Comparison of ENCODE assay signal across 28 cellular contexts in genomic region chr7:143429770-143430698, GRCh38. TPM values are rescaled to one million over a fixed set of nuclear protein-coding genes. Genes with fewer than 3 reads are reported as not detected.
DNase-seq lines count a peak whose midpoint lies in the region; ATAC-seq, FAIRE-seq and TF ChIP-seq lines count a peak whose summit lies in the region.
"Had no signal": no experiment of that assay in that cellular context is flagged by ENCODE, and none has a peak within 500 bp of the region (broad histone marks: within the 10 kb centered on the region; RNA-seq: fewer than 3 reads in every experiment).

No MANE protein-coding gene starts in this region.

- dilution Hi-C loops in keratinocyte (cut with MboI; ENCODE audit: extremely low pct_ligation_motif_present, low sequenced_read_pairs), result no loop called here

- H3K27ac Mint-ChIP-seq in dendritic cell treated with granulocyte-macrophage colony-stimulating factor and Interleukin-4, amounts not matched to agents 40 ng/mL and 50 ng/mL, for 4 days, result peak overlapping the region; percentile 74
- H3K27ac Mint-ChIP-seq: activated CD8-positive, alpha-beta T cell treated with anti-CD3 and anti-CD28 coated beads, Interleukin-2, amount 10 ng/mL, durations not matched to agents 7 days and 5 days; activated naive CD4-positive, alpha-beta T cell treated with anti-CD3 and anti-CD28 coated beads, Interleukin-2, amount 10 ng/mL, durations not matched to agents 7 days and 5 days; activated T-cell treated with anti-CD3 and anti-CD28 coated beads, Interleukin-2, amount 50 U/mL, for 24 hours; CD4-positive, alpha-beta T cell; endodermal cell had no signal

- H3K27ac ChIP-seq in PC-3 (ENCODE audit: low read length) (peak overlapping the region; percentile 56), keratinocyte (ENCODE audit: control insufficient read depth, insufficient read depth, low read length) (peak overlapping the region; percentile 94)
- H3K27ac ChIP-seq: PC-9, SJSA1, thoracic aorta had no signal

- H3K36me3 Mint-ChIP-seq in dendritic cell treated with granulocyte-macrophage colony-stimulating factor and Interleukin-4, amounts not matched to agents 40 ng/mL and 50 ng/mL, for 4 days (ENCODE audit: low read depth), result no peaks in the 10 kb centered on the region
- H3K36me3 Mint-ChIP-seq: activated naive CD4-positive, alpha-beta T cell treated with anti-CD3 and anti-CD28 coated beads, Interleukin-2, amount 10 ng/mL, durations not matched to agents 7 days and 5 days had no signal

- intact Hi-C loops in PC-3 (cut with micrococcal nuclease), result loop anchor here (5.0 kb wide), 1 partner anchor 42 kb away; no protein-coding TSS in a partner anchor
- intact Hi-C loops in dendritic cell treated with granulocyte-macrophage colony-stimulating factor and Interleukin-4, amounts not matched to agents 40 ng/mL and 50 ng/mL, for 4 days (cut with micrococcal nuclease), result no loop called here

- H2AFZ ChIP-seq in PC-3 (ENCODE audit: low read length) (peak overlapping the region; percentile 41), keratinocyte (ENCODE audit: control insufficient read depth, low read length) (peak overlapping the region; percentile 89)
- H2AFZ ChIP-seq: PC-9 had no signal

- H3K27me3 ChIP-seq in PC-3 (ENCODE audit: low read length) (no peaks in the 10 kb centered on the region), keratinocyte (ENCODE audit: control insufficient read depth, extremely low read depth, insufficient read depth, low read length) (no peaks in the 10 kb centered on the region), MG63 (no peaks in the 10 kb centered on the region)

- no peak for TF ChIP-seq CTCF in PC-3 (conservative IDR thresholded peaks at IDR 0.05; ENCODE audit: low read depth, low read length)
- no peak for TF ChIP-seq CTCF in keratinocyte (optimal IDR thresholded peaks at IDR 0.05 in 1 of 3, IDR thresholded peaks at IDR 0.05 in 1 of 3, conservative IDR thresholded peaks at IDR 0.05 in 1 of 3; ENCODE audit: extremely low read depth in 1 of 3, insufficient read depth in 2 of 3, low read length in 3 of 3)

- H3K9me3 Mint-ChIP-seq in dendritic cell treated with granulocyte-macrophage colony-stimulating factor and Interleukin-4, amounts not matched to agents 40 ng/mL and 50 ng/mL, for 4 days, result no peaks in the 10 kb centered on the region
- H3K9me3 Mint-ChIP-seq: activated naive CD4-positive, alpha-beta T cell treated with anti-CD3 and anti-CD28 coated beads, Interleukin-2, amount 10 ng/mL, durations not matched to agents 7 days and 5 days; activated T-cell treated with anti-CD3 and anti-CD28 coated beads, Interleukin-2, amount 50 U/mL, for 24 hours; CD4-positive, alpha-beta T cell had no signal

- H3F3A ChIP-seq in PC-3 (ENCODE audit: low read length, unreplicated experiment), result no peaks in the 10 kb centered on the region

- no peaks in the 10 kb centered on the region for H3K36me3 ChIP-seq in PC-3 (ENCODE audit: low read depth, low read length)
- H3K36me3 ChIP-seq in keratinocyte (ENCODE audit: control insufficient read depth in 2 of 2, extremely low read depth in 1 of 2, insufficient read depth in 2 of 2, low read length in 2 of 2), result no peaks in the 10 kb centered on the region
- H3K36me3 ChIP-seq in MG63, result no peaks in the 10 kb centered on the region
- H3K36me3 ChIP-seq: SJSA1, thoracic aorta had no signal

- peaks cover 25% of the 10 kb centered on the region for H3K4me1 ChIP-seq in PC-3 (ENCODE audit: insufficient read depth, low read length)
- H3K4me1 ChIP-seq in keratinocyte (ENCODE audit: control insufficient read depth, extremely low read depth, insufficient read depth, low read length), result peaks cover 29% of the 10 kb centered on the region
- H3K4me1 ChIP-seq: SJSA1 had no signal

- peaks cover 21% of the 10 kb centered on the region for H3K4me1 Mint-ChIP-seq in dendritic cell treated with granulocyte-macrophage colony-stimulating factor and Interleukin-4, amounts not matched to agents 40 ng/mL and 50 ng/mL, for 4 days (ENCODE audit: low read depth)
- H3K4me1 Mint-ChIP-seq: endodermal cell had no signal

- H3K9me1 ChIP-seq in keratinocyte (ENCODE audit: control insufficient read depth, extremely low read depth, insufficient read depth, low read length), result no peaks in the 10 kb centered on the region

- peak overlapping the region; percentile 57 for H3K4me2 ChIP-seq in PC-3 (ENCODE audit: low read length)
- H3K4me2 ChIP-seq in keratinocyte (ENCODE audit: control insufficient read depth, extremely low read depth, insufficient read depth, low read depth, low read length), result peak overlapping the region; percentile 71
- H3K4me2 ChIP-seq: PC-9 had no signal

- H3K9ac ChIP-seq in PC-3 (ENCODE audit: low read length), result peak overlapping the region; percentile 13; the same call in 1 of the 2 replicates
- H3K9ac ChIP-seq in keratinocyte (ENCODE audit: control insufficient read depth, extremely low read depth, insufficient read depth, low read length), result peak overlapping the region; percentile 65

- no peaks in the 10 kb centered on the region for H3K27me3 Mint-ChIP-seq in dendritic cell treated with granulocyte-macrophage colony-stimulating factor and Interleukin-4, amounts not matched to agents 40 ng/mL and 50 ng/mL, for 4 days
- H3K27me3 Mint-ChIP-seq: activated T-cell treated with anti-CD3 and anti-CD28 coated beads, Interleukin-2, amount 50 U/mL, for 24 hours; CD4-positive, alpha-beta T cell had no signal

- H3K79me2 ChIP-seq in PC-3 (ENCODE audit: low read length), result no peaks in the 10 kb centered on the region
- no peaks in the 10 kb centered on the region for H3K79me2 ChIP-seq in keratinocyte (ENCODE audit: control insufficient read depth, insufficient read depth, low read length)

- H3K9me3 ChIP-seq in PC-3 (ENCODE audit: low read length) (no peaks in the 10 kb centered on the region), keratinocyte (ENCODE audit: control insufficient read depth, low read depth, low read length) (no peaks in the 10 kb centered on the region), MG63 (no peaks in the 10 kb centered on the region)
- H3K9me3 ChIP-seq: SJSA1, thoracic aorta had no signal

- peak overlapping the region; percentile 33; the same call in 1 of the 2 replicates for H3K4me3 ChIP-seq in PC-3 (ENCODE audit: low read length)
- H3K4me3 ChIP-seq in keratinocyte (ENCODE audit: control insufficient read depth in 2 of 3, extremely low read depth in 1 of 3, insufficient read depth in 2 of 3, low read depth in 1 of 3, low read length in 3 of 3), result peak overlapping the region; percentile 16 to 56 (median 47)
- no peak overlapping the region for H3K4me3 ChIP-seq in MG63
- H3K4me3 ChIP-seq: PC-9, SJSA1, thoracic aorta had no signal

- CTCF ChIA-PET in PC-3 (lab: Charles Lee), result no interaction called here

- FAIRE-seq in keratinocyte (lab: Jason Lieb, UNC), result peak; percentile 87

- peak; percentile 43 for DNase-seq in EH (ENCODE audit: low read depth)
- DNase-seq in PC-3, result peak; percentile 55
- DNase-seq in keratinocyte (ENCODE audit: low read depth, low spot score), result peak; percentile 65
- no peak for DNase-seq in MG63
- no peak for DNase-seq in GDM1 (lab: John Stamatoyannopoulos, UW)
- DNase-seq in activated CD4-positive, CD25-positive, alpha-beta regulatory T cell (lab: John Stamatoyannopoulos, UW), result no peak
- no peak for DNase-seq in glomerular visceral epithelial cell (ENCODE audit: extremely low spot score)
- DNase-seq: activated CD8-positive, alpha-beta T cell treated with anti-CD3 and anti-CD28 coated beads, Interleukin-2, amount 10 ng/mL, durations not matched to agents 7 days and 5 days; activated naive CD4-positive, alpha-beta T cell treated with anti-CD3 and anti-CD28 coated beads, Interleukin-2, amount 10 ng/mL, durations not matched to agents 7 days and 5 days; activated T-cell treated with anti-CD3 and anti-CD28 coated beads, Interleukin-2, amount 50 U/mL, for 24 hours; CD4-positive, alpha-beta T cell; DMS53; endodermal cell; Kasumi-1; left ventricle myocardium superior; NCI-H1436; NCI-H2171 treated with DMSO at 0.1 percent for 48 hours; NCI-H748 treated with DMSO at 0.1 percent for 48 hours; T-helper 9 cell had no signal

- BruUV-seq in PC-3 (replicated peaks; lab: Mats Ljungman, UMichigan), result TSS peak; percentile 20

- ATAC-seq in PC-3, result peak; percentile 77
- ATAC-seq: activated CD8-positive, alpha-beta T cell treated with anti-CD3 and anti-CD28 coated beads, Interleukin-2, amount 10 ng/mL, durations not matched to agents 7 days and 5 days; left ventricle myocardium superior had no signal

- no peaks in the 10 kb centered on the region for H3K9me2 ChIP-seq in PC-3 (replicated peaks; ENCODE audit: low read length)

- no peak overlapping the region for H3K4me3 Mint-ChIP-seq in dendritic cell treated with granulocyte-macrophage colony-stimulating factor and Interleukin-4, amounts not matched to agents 40 ng/mL and 50 ng/mL, for 4 days
- H3K4me3 Mint-ChIP-seq: activated CD8-positive, alpha-beta T cell treated with anti-CD3 and anti-CD28 coated beads, Interleukin-2, amount 10 ng/mL, durations not matched to agents 7 days and 5 days; activated naive CD4-positive, alpha-beta T cell treated with anti-CD3 and anti-CD28 coated beads, Interleukin-2, amount 10 ng/mL, durations not matched to agents 7 days and 5 days; activated T-cell treated with anti-CD3 and anti-CD28 coated beads, Interleukin-2, amount 50 U/mL, for 24 hours; CD4-positive, alpha-beta T cell; endodermal cell had no signal

- H4K20me1 ChIP-seq in PC-3 (ENCODE audit: low read length) (no peaks in the 10 kb centered on the region), keratinocyte (ENCODE audit: control insufficient read depth, extremely low read depth, insufficient read depth, low read length) (no peaks in the 10 kb centered on the region)

- POLR2A ChIA-PET in PC-3 (lab: Charles Lee; ENCODE audit: unreplicated experiment), result no interaction called here

RNA-seq across cellular contexts. Expression of gene TAS2R60, which starts 13.2 kb away (rescaled TPM):
- total RNA-seq in PC-3 (2014; rRNA removed), result not detected in 2 replicates
- 0.08 to 0.20 TPM (median 0.17 TPM) in 3 replicates for polyA plus RNA-seq in keratinocyte
- polyA plus RNA-seq in keratinocyte (2011; ENCODE audit: low read depth), result not detected
- not detected in 2 replicates for polyA plus RNA-seq in keratinocyte (2011; cell fraction: cytosol; rRNA removed)
- polyA plus RNA-seq in keratinocyte (2011; cell fraction: nucleus; rRNA removed), result 0.27 and 0.56 TPM in 2 replicates
- polyA plus RNA-seq in keratinocyte (2012; ENCODE audit: low replicate concordance), result 0.18 TPM in 1 of 2 replicates, not detected in the other
- 0.63 to 2.3 TPM in 2 of 3 replicates, not detected in the other for polyA minus RNA-seq in keratinocyte
- polyA minus RNA-seq in keratinocyte (2011; cell fraction: cytosol; rRNA and poly(A)+ RNA removed), result not detected
- 1.4 and 3.3 TPM in 2 replicates for polyA minus RNA-seq in keratinocyte (2011; cell fraction: nucleus; rRNA and poly(A)+ RNA removed)
- not detected in 2 replicates for total RNA-seq in MG63 (2014; rRNA removed; shearing (Covaris generic); ENCODE audit: low replicate concordance)
- total RNA-seq: chondrocyte, glomerular endothelial cell, HT-29, left ventricle myocardium superior, mucosa of gallbladder, PC-9, renal cortical epithelial cell, SJSA1 had no signal

RNA-seq across cellular contexts. Expression of gene EPHA1, which starts 21.4 kb away (rescaled TPM):
- 43.9 and 46.4 TPM in 2 replicates for total RNA-seq in PC-3 (2014; rRNA removed)
- 24.6 to 37.1 TPM (median 31.9 TPM) in 3 replicates for polyA plus RNA-seq in keratinocyte
- polyA plus RNA-seq in keratinocyte (2011; ENCODE audit: low read depth), result 20.1 TPM
- 9.5 and 11.8 TPM in 2 replicates for polyA plus RNA-seq in keratinocyte (2011; cell fraction: cytosol; rRNA removed)
- polyA plus RNA-seq in keratinocyte (2011; cell fraction: nucleus; rRNA removed), result 51.7 and 60.6 TPM in 2 replicates
- polyA plus RNA-seq in keratinocyte (2012; ENCODE audit: low replicate concordance), result 23.0 and 34.4 TPM in 2 replicates
- polyA minus RNA-seq in keratinocyte, result 44.3 to 50.0 TPM (median 49.9 TPM) in 3 replicates
- 21.5 TPM for polyA minus RNA-seq in keratinocyte (2011; cell fraction: cytosol; rRNA and poly(A)+ RNA removed)
- polyA minus RNA-seq in keratinocyte (2011; cell fraction: nucleus; rRNA and poly(A)+ RNA removed), result 40.5 and 44.2 TPM in 2 replicates
- total RNA-seq in MG63 (2014; rRNA removed; shearing (Covaris generic); ENCODE audit: low replicate concordance), result not detected in 2 replicates
- total RNA-seq: chondrocyte, glomerular endothelial cell, left ventricle myocardium superior, SJSA1 had no signal

RNA-seq across cellular contexts. Expression of gene TAS2R41, which starts 47.6 kb away (rescaled TPM):
- total RNA-seq in PC-3 (2014; rRNA removed), result not detected in 2 replicates
- polyA plus RNA-seq in keratinocyte, result not detected in 3 replicates
- not detected for polyA plus RNA-seq in keratinocyte (2011; ENCODE audit: low read depth)
- not detected in 2 replicates for polyA plus RNA-seq in keratinocyte (2011; cell fraction: cytosol; rRNA removed)
- 0.27 and 0.45 TPM in 2 replicates for polyA plus RNA-seq in keratinocyte (2011; cell fraction: nucleus; rRNA removed)
- not detected in 2 replicates for polyA plus RNA-seq in keratinocyte (2012; ENCODE audit: low replicate concordance)
- polyA minus RNA-seq in keratinocyte, result 1.0 to 1.2 TPM in 2 of 3 replicates, not detected in the other
- polyA minus RNA-seq in keratinocyte (2011; cell fraction: cytosol; rRNA and poly(A)+ RNA removed), result not detected
- polyA minus RNA-seq in keratinocyte (2011; cell fraction: nucleus; rRNA and poly(A)+ RNA removed), result 0.84 and 1.9 TPM in 2 replicates
- total RNA-seq in MG63 (2014; rRNA removed; shearing (Covaris generic); ENCODE audit: low replicate concordance), result not detected in 2 replicates
- total RNA-seq: activated CD8-positive, alpha-beta T cell treated with anti-CD3 and anti-CD28 coated beads, Interleukin-2, amount 10 ng/mL, durations not matched to agents 7 days and 5 days; chondrocyte; glomerular endothelial cell; HT-29; left ventricle myocardium superior; mucosa of gallbladder; PC-9; renal cortical epithelial cell; SJSA1 had no signal

RNA-seq across cellular contexts. Expression of gene ZYX, which starts 48.9 kb away (rescaled TPM):
- 103 and 108 TPM in 2 replicates for total RNA-seq in PC-3 (2014; rRNA removed)
- polyA plus RNA-seq in keratinocyte, result 17.6 to 77.8 TPM (median 22.5 TPM) in 3 replicates
- polyA plus RNA-seq in keratinocyte (2011; ENCODE audit: low read depth), result 43.5 TPM
- polyA plus RNA-seq in keratinocyte (2011; cell fraction: cytosol; rRNA removed), result 58.1 and 116 TPM in 2 replicates
- polyA plus RNA-seq in keratinocyte (2011; cell fraction: nucleus; rRNA removed), result 102 and 140 TPM in 2 replicates
- 129 and 217 TPM in 2 replicates for polyA plus RNA-seq in keratinocyte (2012; ENCODE audit: low replicate concordance)
- 42.3 to 427 TPM (median 56.3 TPM) in 3 replicates for polyA minus RNA-seq in keratinocyte
- 202 TPM for polyA minus RNA-seq in keratinocyte (2011; cell fraction: cytosol; rRNA and poly(A)+ RNA removed)
- 53.6 and 67.5 TPM in 2 replicates for polyA minus RNA-seq in keratinocyte (2011; cell fraction: nucleus; rRNA and poly(A)+ RNA removed)
- total RNA-seq in MG63 (2014; rRNA removed; shearing (Covaris generic); ENCODE audit: low replicate concordance), result 30.9 and 49.3 TPM in 2 replicates

Comparison
In these comparisons a context has a peak if more than half of its experiments do, and no peak if none do; other contexts are left out.
1. DNase-seq: peak in EH (single experiment), PC-3 (single experiment) and keratinocyte (single experiment); none in MG63 (single experiment), GDM1 (single experiment), activated CD4-positive, CD25-positive, alpha-beta regulatory T cell (0 of 4) and glomerular visceral epithelial cell (single experiment).
2. RNA of gene EPHA1, which starts 21.4 kb away (total RNA-seq): 43.9 to 46.4 TPM in PC-3; not detected in MG63; every median in the first group is over 10 times any median in the second.